Comparison of ENCODE assay signal across 9 cellular contexts in genomic region chr11:11845066-11845465, GRCh38. TPM values are rescaled to one million over a fixed set of nuclear protein-coding genes. Genes with fewer than 3 reads are reported as not detected.
A peak's percentile ranks its signal among the peaks of the same experiment; 100 is the strongest.
DNase-seq lines count a peak whose midpoint lies in the region; ATAC-seq and TF ChIP-seq lines count a peak whose summit lies in the region.
"Had no signal": no experiment of that assay in that cellular context is flagged by ENCODE, and none has a peak within 500 bp of the region (broad histone marks: within the 10 kb centered on the region; RNA-seq: fewer than 3 reads in every experiment).

No MANE protein-coding gene starts in this region.

- H3K4me1 ChIP-seq in Panc1 (ENCODE audit: control insufficient read depth, insufficient read depth, low read length) (peaks cover 52% of the 10 kb centered on the region), upper lobe of right lung (peaks cover 62% of the 10 kb centered on the region)

- H3K4me3 Mint-ChIP-seq in MCF 10A (ENCODE audit: unreplicated experiment) = no peak overlapping the region

- peak; percentile 11 to 70 for DNase-seq in T47D (ENCODE audit: low read depth in 1 of 2, low spot score in 1 of 2)
- no peak for DNase-seq in MCF 10A (ENCODE audit: unreplicated experiment)
- DNase-seq in Panc1 (ENCODE audit: low read depth, low spot score) = no peak
- DNase-seq in kidney tubule cell (ENCODE audit: low spot score) = peak; percentile 19
- no peak for DNase-seq in upper lobe of right lung
- DNase-seq in caudate nucleus (lab: John Stamatoyannopoulos, UW) = no peak
- DNase-seq: hippocampal formation had no signal

- peak overlapping the region; percentile 60; the same call in 1 of the 2 replicates for H3K27ac ChIP-seq in Panc1 (ENCODE audit: low read length)
- H3K27ac ChIP-seq in upper lobe of right lung = peak overlapping the region; percentile 98
- H3K27ac ChIP-seq in caudate nucleus (ENCODE audit: low read depth, low read length) = no peak overlapping the region

- no peaks in the 10 kb centered on the region for H3K36me3 Mint-ChIP-seq in MCF 10A (ENCODE audit: insufficient read depth, unreplicated experiment)

- in situ Hi-C loops in T47D (cut with HindIII; ENCODE audit: low pct_unique_long_range_greater_than_20kb, low sequenced_read_pairs) = no loop called here
- in situ Hi-C loops in Panc1 (cut with HindIII; ENCODE audit: low pct_unique_long_range_greater_than_20kb, low sequenced_read_pairs) = no loop called here

- no peak for ATAC-seq in Panc1
- ATAC-seq in upper lobe of right lung = no peak
- no peak for ATAC-seq in HG02970 (IDR thresholded peaks at IDR 0.05; ENCODE audit: low FRiP score, unreplicated experiment)
- ATAC-seq in GM21360 (IDR thresholded peaks at IDR 0.05; ENCODE audit: unreplicated experiment) = no peak

- H3K36me3 ChIP-seq in Panc1 (ENCODE audit: control insufficient read depth, insufficient read depth, low read length) = no peaks in the 10 kb centered on the region; the same call in 1 of the 2 replicates
- H3K36me3 ChIP-seq in upper lobe of right lung = no peaks in the 10 kb centered on the region

- H3K4me3 ChIP-seq in Panc1 (ENCODE audit: low read depth in 2 of 2, low read length in 2 of 2) (no peak overlapping the region), upper lobe of right lung (no peak overlapping the region)

- no peaks in the 10 kb centered on the region for H3K9me3 Mint-ChIP-seq in MCF 10A (ENCODE audit: unreplicated experiment)

- POLR2A ChIA-PET in MCF 10A (lab: Yijun Ruan, JAX) (interaction anchor here (1.0 to 4.6 kb wide), 8 partner anchors 10 to 199 kb away, joined by 3 to 23 read pairs (median 4); no protein-coding TSS in a partner anchor), Panc1 (lab: Charles Lee) (no interaction called here)

- H3K9me3 ChIP-seq in Panc1 (ENCODE audit: control insufficient read depth, insufficient read depth, low read depth, low read length) = no peaks in the 10 kb centered on the region
- no peaks in the 10 kb centered on the region for H3K9me3 ChIP-seq in upper lobe of right lung

- intact Hi-C loops in MCF 10A (cut with micrococcal nuclease) = no loop called here
- intact Hi-C loops in Panc1 (cut with micrococcal nuclease; ENCODE audit: unreplicated experiment) = no loop called here
- intact Hi-C loops in upper lobe of right lung (cut with DNase I) = no loop called here

- TF ChIP-seq CTCF in MCF 10A (IDR thresholded peaks at IDR 0.05; ENCODE audit: unreplicated experiment) (no peak), Panc1 (IDR thresholded peaks at IDR 0.05) (no peak), upper lobe of right lung (IDR thresholded peaks at IDR 0.05) (no peak)

- H3K27me3 ChIP-seq in Panc1 (ENCODE audit: control insufficient read depth, insufficient read depth, low read length) (no peaks in the 10 kb centered on the region), upper lobe of right lung (no peaks in the 10 kb centered on the region)

- H3K27me3 Mint-ChIP-seq in MCF 10A (ENCODE audit: insufficient read depth, unreplicated experiment) = no peaks in the 10 kb centered on the region

- CTCF ChIA-PET in MCF 10A (lab: Yijun Ruan, JAX) (interaction anchor here (0.6 to 3.2 kb wide), 4 partner anchors 46 to 1041 kb away, joined by 3 to 11 read pairs (median 4); no protein-coding TSS in a partner anchor), Panc1 (lab: Charles Lee) (no interaction called here)

- peaks cover 19% of the 10 kb centered on the region for H3K4me1 Mint-ChIP-seq in MCF 10A (ENCODE audit: insufficient read depth, unreplicated experiment)

- BruUV-seq in MCF 10A (replicated peaks; lab: Mats Ljungman, UMichigan) (no TSS peak), Panc1 (replicated peaks; lab: Mats Ljungman, UMichigan) (no TSS peak)

- H3K27ac Mint-ChIP-seq in MCF 10A (ENCODE audit: low read depth, unreplicated experiment) = no peak overlapping the region

RNA-seq across cellular contexts. Expression of gene USP47, which starts 3.3 kb away (rescaled TPM):
- total RNA-seq in MCF 10A (2022) = 41.6 and 46.1 TPM in 2 replicates
- total RNA-seq in Panc1 (2021; ENCODE audit: unreplicated experiment) = 39.2 TPM
- polyA plus RNA-seq in Panc1 (2012; ENCODE audit: insufficient read length) = 20.3 TPM
- 48.1 TPM for total RNA-seq in upper lobe of right lung

Comparison
In these comparisons a context has a peak if more than half of its experiments do, and no peak if none do; other contexts are left out.
1. DNase-seq: peak in T47D (2 of 2) and kidney tubule cell (single experiment); none in MCF 10A (single experiment), Panc1 (single experiment), upper lobe of right lung (single experiment) and caudate nucleus (0 of 61).